In genomic region chr4:184807797-184808718, GRCh38 we compare ENCODE assay signal across 1 cellular context.
A peak's percentile ranks its signal among the peaks of the same experiment; 100 is the strongest.
TF ChIP-seq lines count a peak whose summit lies in the region.

No MANE protein-coding gene starts in this region.

TF ChIP-seq in HepG2, 621 proteins besides CTCF, POLR2A, EP300 and RAD21 (continued from another document and continues in another):
- TF ChIP-seq HMGXB3 (CRISPR knock-in tag; IDR thresholded peaks at IDR 0.05; ENCODE audit: borderline replicate concordance) (no peak), SAFB2 (CRISPR knock-in tag; IDR thresholded peaks at IDR 0.05; ENCODE audit: borderline replicate concordance, low read depth) (no peak), ZNF850 (CRISPR knock-in tag; conservative IDR thresholded peaks at IDR 0.05) (no peak), ZNF773 (CRISPR knock-in tag; IDR thresholded peaks at IDR 0.05; ENCODE audit: borderline replicate concordance) (no peak), TERF1 (CRISPR knock-in tag; IDR thresholded peaks at IDR 0.05) (no peak), TRIM24 (CRISPR knock-in tag; IDR thresholded peaks at IDR 0.05) (no peak), AGO2 (optimal IDR thresholded peaks at IDR 0.05; ENCODE audit: low read depth, low read length) (no peak), ZFP36L2 (CRISPR knock-in tag; IDR thresholded peaks at IDR 0.05) (no peak), KDM3A (CRISPR knock-in tag; IDR thresholded peaks at IDR 0.05; ENCODE audit: low read depth) (no peak), ZNF407 (CRISPR knock-in tag; IDR thresholded peaks at IDR 0.05; ENCODE audit: not compliant biosample characterization) (no peak), ZNF235 (CRISPR knock-in tag; IDR thresholded peaks at IDR 0.05; ENCODE audit: borderline replicate concordance) (no peak), CC2D1A (CRISPR knock-in tag; IDR thresholded peaks at IDR 0.05) (no peak), ZBTB2 (CRISPR knock-in tag; IDR thresholded peaks at IDR 0.05; ENCODE audit: low read depth) (no peak), RARA (CRISPR knock-in tag; IDR thresholded peaks at IDR 0.05) (peak; percentile 82), ZNF383 (CRISPR knock-in tag; IDR thresholded peaks at IDR 0.05; ENCODE audit: borderline replicate concordance) (no peak), ZNF142 (CRISPR knock-in tag; IDR thresholded peaks at IDR 0.05) (no peak), PCBP1 (IDR thresholded peaks at IDR 0.05; ENCODE audit: borderline replicate concordance, low read depth, low read length) (no peak), XRCC5 (optimal IDR thresholded peaks at IDR 0.05; ENCODE audit: low read length) (peak; percentile 19), RBFOX2 (IDR thresholded peaks at IDR 0.05; ENCODE audit: low read depth, low read length) (no peak), ZNF879 (CRISPR knock-in tag; IDR thresholded peaks at IDR 0.05) (no peak), SMAD9 (CRISPR knock-in tag; IDR thresholded peaks at IDR 0.05) (no peak), ARNT2 (CRISPR knock-in tag; IDR thresholded peaks at IDR 0.05; ENCODE audit: low read depth) (no peak), ZNF841 (CRISPR knock-in tag; IDR thresholded peaks at IDR 0.05; ENCODE audit: borderline replicate concordance) (no peak), MEIS2 (CRISPR knock-in tag; IDR thresholded peaks at IDR 0.05) (no peak), ZNF580 (CRISPR knock-in tag; IDR thresholded peaks at IDR 0.05; ENCODE audit: borderline replicate concordance, low read depth) (no peak; the same call in 1 of the 2 replicates), ZBTB7B (CRISPR knock-in tag; IDR thresholded peaks at IDR 0.05) (peak; percentile 42; the same call in 1 of the 2 replicates), ZNF20 (CRISPR knock-in tag; IDR thresholded peaks at IDR 0.05) (no peak), NCOR1 (IDR thresholded peaks at IDR 0.05; ENCODE audit: borderline replicate concordance, low read length) (no peak), MAX (IDR thresholded peaks at IDR 0.05) (peak; percentile 57; the same call in 1 of the 2 replicates), CBX2 (IDR thresholded peaks at IDR 0.05; ENCODE audit: low read depth, low read length) (no peak), CBX2 (CRISPR knock-in tag; IDR thresholded peaks at IDR 0.05; ENCODE audit: low read depth) (no peak), E2F2 (CRISPR knock-in tag; IDR thresholded peaks at IDR 0.05; ENCODE audit: borderline replicate concordance) (no peak)
